In genomic region chr22:49936018-49936972, GRCh38 we compare ENCODE assay signal across 8 cellular contexts. TPM values are rescaled to one million over a fixed set of nuclear protein-coding genes. Genes with fewer than 3 reads are reported as not detected.
DNase-seq lines count a peak whose midpoint lies in the region; ATAC-seq and TF ChIP-seq lines count a peak whose summit lies in the region.

No MANE protein-coding gene starts in this region.

- TF ChIP-seq CTCF in kidney epithelial cell (IDR thresholded peaks at IDR 0.05; ENCODE audit: insufficient read depth, low read length, poor library complexity, severe bottlenecking) = no peak

- peak; percentile 74 for ATAC-seq in GM18498 (IDR thresholded peaks at IDR 0.05; ENCODE audit: unreplicated experiment)
- peak; percentile 51 for ATAC-seq in HG02623 (IDR thresholded peaks at IDR 0.05; ENCODE audit: unreplicated experiment)

- peak; percentile 12 for DNase-seq in NCI-H1105 treated with DMSO at 0.1 percent for 48 hours (lab: John Stamatoyannopoulos, UW)
- peak; percentile 85 to 90 (median 89) for DNase-seq in activated CD4-positive, CD25-positive, alpha-beta regulatory T cell (lab: John Stamatoyannopoulos, UW)
- DNase-seq in caudate nucleus (lab: John Stamatoyannopoulos, UW) = peak in 50 of 61 donors; percentile 7 to 86 (median 55)
- DNase-seq in kidney epithelial cell (ENCODE audit: low read depth) = no peak
- peak; percentile 95 to 98 for DNase-seq in stimulated activated CD4-positive, alpha-beta T cell treated with anti-CD3 and anti-CD28 coated beads, Interleukin-1b, Interleukin-23, amount 100 ng/mL, for 4 hours (ENCODE audit: low read depth in 2 of 2)
- no peak for DNase-seq in NCI-H526 treated with DMSO at 0.1 percent for 48 hours (lab: John Stamatoyannopoulos, UW)

- peak overlapping the region; percentile 72 for H3K27ac ChIP-seq in caudate nucleus (ENCODE audit: low read depth, low read length)

- no peaks in the 10 kb centered on the region for H3K27me3 ChIP-seq in kidney epithelial cell (ENCODE audit: control insufficient read depth, insufficient read depth, low read length)

- H3K36me3 ChIP-seq in kidney epithelial cell (ENCODE audit: control insufficient read depth, insufficient read depth, low read length) = no peaks in the 10 kb centered on the region

- peak overlapping the region; percentile 7 for H3K4me3 ChIP-seq in kidney epithelial cell (ENCODE audit: low read depth, low read length)

RNA-seq across cellular contexts. Expression of gene CRELD2, which starts 17.9 kb away (rescaled TPM):
- total RNA-seq in kidney epithelial cell = 59.1 and 68.2 TPM in 2 replicates

RNA-seq across cellular contexts. Expression of gene ALG12, which starts 18.1 kb away (rescaled TPM):
- total RNA-seq in kidney epithelial cell = 24.3 and 26.2 TPM in 2 replicates

RNA-seq across cellular contexts. Expression of gene PIM3, which starts 24.3 kb away (rescaled TPM):
- 66.9 and 77.3 TPM in 2 replicates for total RNA-seq in kidney epithelial cell

Comparison
In these comparisons a context has a peak if more than half of its experiments do, and no peak if none do; other contexts are left out.
1. DNase-seq: peak in NCI-H1105 treated with DMSO at 0.1 percent for 48 hours (single experiment), activated CD4-positive, CD25-positive, alpha-beta regulatory T cell (4 of 4), caudate nucleus (50 of 61) and stimulated activated CD4-positive, alpha-beta T cell treated with anti-CD3 and anti-CD28 coated beads, Interleukin-1b, Interleukin-23, amount 100 ng/mL, for 4 hours (2 of 2); none in kidney epithelial cell (single experiment) and NCI-H526 treated with DMSO at 0.1 percent for 48 hours (single experiment).